Comparison of ENCODE assay signal across 8 cellular contexts in the genomic region with DNA sequence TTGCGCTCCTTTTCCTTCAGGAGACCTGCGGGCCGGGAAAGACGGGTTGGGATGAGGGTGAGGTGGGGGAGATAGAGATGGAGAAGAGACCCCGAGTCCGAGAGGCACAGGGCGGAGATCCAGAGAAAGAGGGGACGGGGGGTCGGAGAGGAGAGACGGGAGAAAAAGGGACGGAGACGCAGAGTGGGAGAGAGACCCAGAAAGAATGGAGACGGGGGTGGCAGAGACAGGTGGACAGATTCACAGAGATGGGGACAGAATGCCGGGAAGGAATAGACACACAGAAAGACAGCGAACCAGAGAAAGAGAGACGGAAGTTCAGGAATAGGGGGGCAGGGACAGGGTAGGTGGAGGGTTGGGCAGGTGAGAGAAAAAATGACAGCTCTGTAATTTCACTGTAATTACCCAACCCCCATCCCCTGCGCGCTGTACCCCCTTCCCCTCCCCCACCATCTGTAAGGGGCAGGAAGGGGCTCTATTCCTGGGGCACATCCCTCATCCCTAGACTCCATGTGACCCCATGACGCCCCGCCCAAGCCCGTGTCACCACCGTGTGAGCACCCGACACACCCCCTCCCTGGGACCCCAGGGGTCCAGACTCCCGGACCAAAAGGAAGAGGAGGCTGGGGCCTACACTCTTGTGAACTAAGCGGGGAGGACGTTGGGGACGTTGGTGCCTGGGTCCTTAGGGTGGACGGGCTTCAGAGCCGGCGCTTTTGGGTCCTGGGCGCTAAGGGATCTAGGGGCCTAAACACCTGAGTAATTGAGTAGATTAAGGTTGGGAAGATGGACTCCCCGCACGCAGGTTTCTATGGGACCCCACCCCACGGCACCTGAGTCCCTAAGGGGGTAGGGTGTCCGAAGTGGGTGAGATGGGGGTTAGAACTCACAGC. TPM values are rescaled to one million over a fixed set of nuclear protein-coding genes. Genes with fewer than 3 reads are reported as not detected.
DNase-seq lines count a peak whose midpoint lies in the region; ATAC-seq, FAIRE-seq and TF ChIP-seq lines count a peak whose summit lies in the region.

No MANE protein-coding gene starts in this region.

- no peak for TF ChIP-seq CTCF in endodermal cell (conservative IDR thresholded peaks at IDR 0.05)
- TF ChIP-seq CTCF in neural progenitor cell (IDR thresholded peaks at IDR 0.05): no peak

- no peaks in the 10 kb centered on the region for H3K36me3 ChIP-seq in endodermal cell (ENCODE audit: control insufficient read depth, insufficient read depth, low read length)
- H3K36me3 ChIP-seq in neural progenitor cell: no peaks in the 10 kb centered on the region

- peaks cover 2% of the 10 kb centered on the region for H3K9me3 Mint-ChIP-seq in endodermal cell
- no peaks in the 10 kb centered on the region for H3K9me3 Mint-ChIP-seq in neural progenitor cell

- H3K4me1 Mint-ChIP-seq in endodermal cell (peaks cover 21% of the 10 kb centered on the region), neural progenitor cell (peaks cover 60% of the 10 kb centered on the region)

- peaks cover 56% of the 10 kb centered on the region for H3F3A ChIP-seq in neural progenitor cell (ENCODE audit: low read depth)

- FAIRE-seq in HTR-8/SVneo (lab: Jason Lieb, UNC): no peak

- H3K27ac ChIP-seq in endodermal cell (ENCODE audit: low read depth, low read length): no peak overlapping the region
- H3K27ac ChIP-seq in neural progenitor cell: no peak overlapping the region

- H3K79me2 ChIP-seq in neural progenitor cell (ENCODE audit: low read depth): peaks cover 10% of the 10 kb centered on the region

- peaks cover 12% of the 10 kb centered on the region for H3K4me1 ChIP-seq in endodermal cell (ENCODE audit: control insufficient read depth, insufficient read depth, low read length)
- peaks cover 17% of the 10 kb centered on the region for H3K4me1 ChIP-seq in neural progenitor cell

- no peak overlapping the region for H2AFZ ChIP-seq in neural progenitor cell (replicated peaks)

- ATAC-seq in GM21360 (IDR thresholded peaks at IDR 0.05; ENCODE audit: unreplicated experiment): no peak

- H3K9ac ChIP-seq in endodermal cell (ENCODE audit: extremely low read depth, low read length, poor library complexity, severe bottlenecking) (no peak overlapping the region), neural progenitor cell (peak overlapping the region; percentile 40)

- H3K36me3 Mint-ChIP-seq in endodermal cell (ENCODE audit: low read depth) (peaks cover 15% of the 10 kb centered on the region), neural progenitor cell (peaks cover 8% of the 10 kb centered on the region)

- 6 to 9% methylated on average over 23 to 35 of the region's 35 CpGs for WGBS in endodermal cell (ENCODE audit: insufficient coverage in 1 of 2, insufficient read length in 1 of 2), 2 experiments

- no peaks in the 10 kb centered on the region for H3K9me3 ChIP-seq in endodermal cell (ENCODE audit: control insufficient read depth, low read length)
- no peaks in the 10 kb centered on the region for H3K9me3 ChIP-seq in neural progenitor cell (ENCODE audit: low read depth)

- peak overlapping the region; percentile 98 for H3K4me2 ChIP-seq in neural progenitor cell

- H3K4me3 Mint-ChIP-seq in endodermal cell (peak overlapping the region; percentile 61), neural progenitor cell (peak overlapping the region; percentile 90)

- H3K27me3 Mint-ChIP-seq in endodermal cell (ENCODE audit: insufficient read depth) (peaks cover 47% of the 10 kb centered on the region), neural progenitor cell (ENCODE audit: insufficient read depth, low read depth) (peaks cover 8% of the 10 kb centered on the region)

- peaks cover 26% of the 10 kb centered on the region for H4K20me1 ChIP-seq in neural progenitor cell (ENCODE audit: low read depth)

- DNase-seq in NCI-H748 (lab: John Stamatoyannopoulos, UW; ENCODE audit: unreplicated experiment) (peak; percentile 63), NCI-H748 treated with DMSO at 0.1 percent for 48 hours (lab: John Stamatoyannopoulos, UW) (no peak), RPMI8226 (peak; percentile 37), endodermal cell (peak; percentile 62), neural progenitor cell (ENCODE audit: low spot score) (peak; percentile 46), dermis blood vessel endothelial cell (no peak), HTR-8/SVneo (ENCODE audit: insufficient read length, low spot score) (no peak)

- peaks cover 11% of the 10 kb centered on the region for H3K27me3 ChIP-seq in endodermal cell (ENCODE audit: control insufficient read depth, insufficient read depth, low read length, poor library complexity, severe bottlenecking)
- H3K27me3 ChIP-seq in neural progenitor cell: no peaks in the 10 kb centered on the region

- H3K27ac Mint-ChIP-seq in endodermal cell (no peak overlapping the region), neural progenitor cell (no peak overlapping the region)

- H3K4me3 ChIP-seq in endodermal cell (ENCODE audit: low read length) (peak overlapping the region; percentile 80), neural progenitor cell (peak overlapping the region; percentile 87)

RNA-seq across cellular contexts. Expression of gene DBP, which starts 1.0 kb away (rescaled TPM):
- total RNA-seq in endodermal cell: 10 to 100 TPM in 1 of 2 donors, 1 to 10 TPM in 1; 5.3 to 13.1 TPM
- polyA plus RNA-seq in endodermal cell (2013, experiment 1 of 2): 9.7 TPM
- 8.4 TPM for polyA plus RNA-seq in endodermal cell (2013, experiment 2 of 2)
- 7.4 and 10.3 TPM in 2 replicates for total RNA-seq in neural progenitor cell (ENCODE audit: low replicate concordance)
- total RNA-seq in dermis blood vessel endothelial cell: 1.6 and 3.1 TPM in 2 replicates

RNA-seq across cellular contexts. Expression of gene CA11, which starts 9.8 kb away (rescaled TPM):
- total RNA-seq in endodermal cell (10 to 100 TPM; 75.0 to 82.6 TPM), neural progenitor cell (ENCODE audit: low replicate concordance) (12.6 and 49.8 TPM in 2 replicates), dermis blood vessel endothelial cell (1.7 and 4.8 TPM in 2 replicates)
- 39.5 TPM for polyA plus RNA-seq in endodermal cell (2013, experiment 1 of 2)
- 28.4 TPM for polyA plus RNA-seq in endodermal cell (2013, experiment 2 of 2)

RNA-seq across cellular contexts. Expression of gene SPHK2, which starts 16.9 kb away (rescaled TPM):
- total RNA-seq in endodermal cell: 100 to 1,000 TPM in 1 of 2 donors, 10 to 100 TPM in 1; 99.5 to 114 TPM
- 31.4 TPM for polyA plus RNA-seq in endodermal cell (2013, experiment 1 of 2)
- 30.6 TPM for polyA plus RNA-seq in endodermal cell (2013, experiment 2 of 2)
- total RNA-seq in neural progenitor cell (ENCODE audit: low replicate concordance): 7.2 and 46.1 TPM in 2 replicates
- total RNA-seq in dermis blood vessel endothelial cell: 8.8 and 12.6 TPM in 2 replicates

RNA-seq across cellular contexts. Expression of gene RPL18, which starts 17.2 kb away (rescaled TPM):
- total RNA-seq in endodermal cell (1,000 to 10,000 TPM; 1,531 to 1,574 TPM), neural progenitor cell (ENCODE audit: low replicate concordance) (1,962 and 2,391 TPM in 2 replicates), dermis blood vessel endothelial cell (1,626 and 2,230 TPM in 2 replicates)
- 1,384 TPM for polyA plus RNA-seq in endodermal cell (2013, experiment 1 of 2)
- polyA plus RNA-seq in endodermal cell (2013, experiment 2 of 2): 1,252 TPM

RNA-seq across cellular contexts. Expression of gene FAM83E, which starts 21.3 kb away (rescaled TPM):
- total RNA-seq in endodermal cell (1 to 10 TPM; 4.4 to 5.7 TPM), neural progenitor cell (ENCODE audit: low replicate concordance) (0.06 and 2.6 TPM in 2 replicates), dermis blood vessel endothelial cell (0.51 TPM in 1 of 2 replicates, not detected in the other)
- polyA plus RNA-seq in endodermal cell (2013, experiment 1 of 2): 0.36 TPM
- polyA plus RNA-seq in endodermal cell (2013, experiment 2 of 2): 0.37 TPM

Comparison
In these comparisons a context has a peak if more than half of its experiments do, and no peak if none do; other contexts are left out.
1. DNase-seq: peak in NCI-H748 (single experiment), RPMI8226 (single experiment), endodermal cell (single experiment) and neural progenitor cell (single experiment); none in NCI-H748 treated with DMSO at 0.1 percent for 48 hours (single experiment), dermis blood vessel endothelial cell (single experiment) and HTR-8/SVneo (single experiment).